In genomic region chr3:126416943-126417342, GRCh38 we compare ENCODE assay signal across 25 cellular contexts. TPM values are rescaled to one million over a fixed set of nuclear protein-coding genes. Genes with fewer than 3 reads are reported as not detected.
DNase-seq lines count a peak whose midpoint lies in the region; ATAC-seq and TF ChIP-seq lines count a peak whose summit lies in the region.
"Had no signal": no experiment of that assay in that cellular context is flagged by ENCODE, and none has a peak within 500 bp of the region (broad histone marks: within the 10 kb centered on the region; RNA-seq: fewer than 3 reads in every experiment).

No MANE protein-coding gene starts in this region.

- H3K4me1 ChIP-seq in psoas muscle (no peaks in the 10 kb centered on the region), testis (no peaks in the 10 kb centered on the region)

- H3K9me3 Mint-ChIP-seq in activated CD8-positive, alpha-beta memory T cell treated with anti-CD3 and anti-CD28 coated beads, Interleukin-2, amount 10 ng/mL, durations not matched to agents 7 days and 5 days (ENCODE audit: low read depth): no peaks in the 10 kb centered on the region
- H3K9me3 Mint-ChIP-seq: IgD-negative memory B cell had no signal

- no peak for ATAC-seq in activated CD8-positive, alpha-beta memory T cell treated with anti-CD3 and anti-CD28 coated beads, Interleukin-2, amount 10 ng/mL, durations not matched to agents 7 days and 5 days
- ATAC-seq in psoas muscle: peak in 3 of 4 donors; percentile 25 to 50 (median 40)
- ATAC-seq: GM12878, HCT116 had no signal

- H3K9me3 ChIP-seq in psoas muscle (no peaks in the 10 kb centered on the region), testis (no peaks in the 10 kb centered on the region)
- H3K9me3 ChIP-seq: SK-N-SH had no signal

- CTCF ChIA-PET in activated CD8-positive, alpha-beta memory T cell treated with anti-CD3 and anti-CD28 coated beads, Interleukin-2, amount 10 ng/mL, durations not matched to agents 7 days and 5 days (lab: Charles Lee): no interaction called here

- no peak for TF ChIP-seq POLR2A in testis (IDR thresholded peaks at IDR 0.05)

- H3K27me3 Mint-ChIP-seq in activated CD8-positive, alpha-beta memory T cell treated with anti-CD3 and anti-CD28 coated beads, Interleukin-2, amount 10 ng/mL, durations not matched to agents 7 days and 5 days: peaks cover 10% of the 10 kb centered on the region

- H3K36me3 ChIP-seq in psoas muscle (ENCODE audit: insufficient read depth in 1 of 2, low read depth in 1 of 2) (no peaks in the 10 kb centered on the region), testis (ENCODE audit: low read depth, missing control alignments) (no peaks in the 10 kb centered on the region)

- H3K4me3 Mint-ChIP-seq in activated CD8-positive, alpha-beta memory T cell treated with anti-CD3 and anti-CD28 coated beads, Interleukin-2, amount 10 ng/mL, durations not matched to agents 7 days and 5 days: no peak overlapping the region
- H3K4me3 Mint-ChIP-seq: IgD-negative memory B cell had no signal

- peak; percentile 21 for DNase-seq in activated CD8-positive, alpha-beta memory T cell treated with anti-CD3 and anti-CD28 coated beads for 24 hours
- DNase-seq in activated CD8-positive, alpha-beta memory T cell treated with anti-CD3 and anti-CD28 coated beads, Interleukin-2, amount 10 ng/mL, durations not matched to agents 7 days and 5 days: no peak
- DNase-seq in mesenteric fat pad (ENCODE audit: low spot score): peak; percentile 57
- DNase-seq in psoas muscle: no peak
- no peak for DNase-seq in testis
- DNase-seq in stimulated activated CD4-positive, alpha-beta T cell treated with anti-CD3 and anti-CD28 coated beads, Interleukin-2, amount 100 ng/mL, for 48 hours: no peak
- DNase-seq in NCI-H2171 treated with DMSO at 0.1 percent for 48 hours (lab: John Stamatoyannopoulos, UW): no peak
- no peak for DNase-seq in NCI-H82 treated with DMSO at 0.1 percent for 48 hours (lab: John Stamatoyannopoulos, UW; ENCODE audit: unreplicated experiment)
- DNase-seq: Calu3, DMS153, GDM1, GOT3, MM.1S, NCI-H2029, NCI-H2171, NCI-H345, NCI-H748 treated with DMSO at 0.1 percent for 48 hours had no signal

- H3K27ac Mint-ChIP-seq in activated CD8-positive, alpha-beta memory T cell treated with anti-CD3 and anti-CD28 coated beads, Interleukin-2, amount 10 ng/mL, durations not matched to agents 7 days and 5 days: no peak overlapping the region
- H3K27ac Mint-ChIP-seq: IgD-negative memory B cell had no signal

- TF ChIP-seq CTCF in psoas muscle (IDR thresholded peaks at IDR 0.05) (no peak), testis (IDR thresholded peaks at IDR 0.05) (no peak)

- no peaks in the 10 kb centered on the region for H3K36me3 Mint-ChIP-seq in activated CD8-positive, alpha-beta memory T cell treated with anti-CD3 and anti-CD28 coated beads, Interleukin-2, amount 10 ng/mL, durations not matched to agents 7 days and 5 days

- no peaks in the 10 kb centered on the region for H3K4me1 Mint-ChIP-seq in activated CD8-positive, alpha-beta memory T cell treated with anti-CD3 and anti-CD28 coated beads, Interleukin-2, amount 10 ng/mL, durations not matched to agents 7 days and 5 days

- WGBS in psoas muscle, 3 donors: 71 to 75% (median 72%) methylated on average over 7 of the region's 7 CpGs
- 79 to 86% methylated on average over 6 to 7 of the region's 7 CpGs for WGBS in testis, 2 donors

- H3K27ac ChIP-seq in psoas muscle (no peak overlapping the region), testis (no peak overlapping the region)
- H3K27ac ChIP-seq: HL-60, KMS-11 had no signal

- H3K27me3 ChIP-seq in psoas muscle (ENCODE audit: insufficient read depth in 3 of 3, low read length in 2 of 3) (peaks cover 0 to 25% (median 9%) of the 10 kb centered on the region in 3 donors), testis (no peaks in the 10 kb centered on the region)

- intact Hi-C loops in psoas muscle (cut with DNase I): no loop called here
- intact Hi-C loops in testis (cut with DNase I; ENCODE audit: low total_unique reads): no loop called here

- H3K4me3 ChIP-seq in psoas muscle (no peak overlapping the region), testis (no peak overlapping the region)
- H3K4me3 ChIP-seq: GM12878 had no signal

RNA-seq across cellular contexts. Expression of gene CFAP100, which starts 22.2 kb away (rescaled TPM):
- total RNA-seq in activated CD8-positive, alpha-beta memory T cell treated with anti-CD3 and anti-CD28 coated beads, Interleukin-2, amount 10 ng/mL, durations not matched to agents 7 days and 5 days: not detected
- total RNA-seq in mesenteric fat pad (not detected), psoas muscle (not detected), testis (10 to 100 TPM; 21.4 to 56.2 TPM)
- polyA plus RNA-seq in psoas muscle (not detected), testis (ENCODE audit: insufficient read depth, low read depth, low replicate concordance) (74.2 TPM)
- total RNA-seq: A172, Calu3, GM12878 had no signal
- polyA plus RNA-seq: BJ, IgD-negative memory B cell, SK-N-SH had no signal

RNA-seq across cellular contexts. Expression of gene ZXDC, which starts 58.7 kb away (rescaled TPM):
- 10 to 100 TPM; 21.5 to 22.7 TPM for total RNA-seq in activated CD8-positive, alpha-beta memory T cell treated with anti-CD3 and anti-CD28 coated beads, Interleukin-2, amount 10 ng/mL, durations not matched to agents 7 days and 5 days
- 29.4 TPM for total RNA-seq in mesenteric fat pad
- 10 to 100 TPM; 30.3 to 39.5 (median 35.9) TPM for total RNA-seq in psoas muscle
- 10 to 100 TPM; 10.6 to 20.8 (median 16.8) TPM for polyA plus RNA-seq in psoas muscle
- total RNA-seq in testis: 10 to 100 TPM; 78.9 to 80.3 TPM
- 25.6 TPM for polyA plus RNA-seq in testis (ENCODE audit: insufficient read depth, low read depth, low replicate concordance)

RNA-seq across cellular contexts. Expression of gene KLF15, which starts 59.7 kb away (rescaled TPM):
- total RNA-seq in activated CD8-positive, alpha-beta memory T cell treated with anti-CD3 and anti-CD28 coated beads, Interleukin-2, amount 10 ng/mL, durations not matched to agents 7 days and 5 days: not detected
- total RNA-seq in mesenteric fat pad (53.8 TPM), psoas muscle (10 to 100 TPM; 13.2 to 64.0 (median 33.0) TPM), testis (10 to 100 TPM; 32.0 to 36.1 TPM)
- polyA plus RNA-seq in psoas muscle (10 to 100 TPM; 13.4 to 77.6 (median 44.0) TPM), testis (ENCODE audit: insufficient read depth, low read depth, low replicate concordance) (8.5 TPM)
- polyA plus RNA-seq: GM12878, IgD-negative memory B cell had no signal

Comparison
In these comparisons a context has a peak if more than half of its experiments do, and no peak if none do; other contexts are left out.
1. DNase-seq: peak in activated CD8-positive, alpha-beta memory T cell treated with anti-CD3 and anti-CD28 coated beads for 24 hours (single experiment) and mesenteric fat pad (single experiment); none in activated CD8-positive, alpha-beta memory T cell treated with anti-CD3 and anti-CD28 coated beads, Interleukin-2, amount 10 ng/mL, durations not matched to agents 7 days and 5 days (single experiment), psoas muscle (0 of 2), testis (single experiment), stimulated activated CD4-positive, alpha-beta T cell treated with anti-CD3 and anti-CD28 coated beads, Interleukin-2, amount 100 ng/mL, for 48 hours (0 of 2), NCI-H2171 treated with DMSO at 0.1 percent for 48 hours (single experiment) and NCI-H82 treated with DMSO at 0.1 percent for 48 hours (single experiment).
2. RNA of gene CFAP100, which starts 22.2 kb away (total RNA-seq): 21.4 to 56.2 TPM in testis; not detected in activated CD8-positive, alpha-beta memory T cell treated with anti-CD3 and anti-CD28 coated beads, Interleukin-2, amount 10 ng/mL, durations not matched to agents 7 days and 5 days, not detected in mesenteric fat pad (single experiment) and not detected in psoas muscle; every median in the first group is over 10 times any median in the second.
3. RNA of gene KLF15, which starts 59.7 kb away (total RNA-seq): 53.8 TPM in mesenteric fat pad (single experiment), 13.2 to 64.0 TPM in psoas muscle and 32.0 to 36.1 TPM in testis; not detected in activated CD8-positive, alpha-beta memory T cell treated with anti-CD3 and anti-CD28 coated beads, Interleukin-2, amount 10 ng/mL, durations not matched to agents 7 days and 5 days; every median in the first group is over 10 times any median in the second.